ENCODE assay signal across 8 cellular contexts in the genomic region with DNA sequence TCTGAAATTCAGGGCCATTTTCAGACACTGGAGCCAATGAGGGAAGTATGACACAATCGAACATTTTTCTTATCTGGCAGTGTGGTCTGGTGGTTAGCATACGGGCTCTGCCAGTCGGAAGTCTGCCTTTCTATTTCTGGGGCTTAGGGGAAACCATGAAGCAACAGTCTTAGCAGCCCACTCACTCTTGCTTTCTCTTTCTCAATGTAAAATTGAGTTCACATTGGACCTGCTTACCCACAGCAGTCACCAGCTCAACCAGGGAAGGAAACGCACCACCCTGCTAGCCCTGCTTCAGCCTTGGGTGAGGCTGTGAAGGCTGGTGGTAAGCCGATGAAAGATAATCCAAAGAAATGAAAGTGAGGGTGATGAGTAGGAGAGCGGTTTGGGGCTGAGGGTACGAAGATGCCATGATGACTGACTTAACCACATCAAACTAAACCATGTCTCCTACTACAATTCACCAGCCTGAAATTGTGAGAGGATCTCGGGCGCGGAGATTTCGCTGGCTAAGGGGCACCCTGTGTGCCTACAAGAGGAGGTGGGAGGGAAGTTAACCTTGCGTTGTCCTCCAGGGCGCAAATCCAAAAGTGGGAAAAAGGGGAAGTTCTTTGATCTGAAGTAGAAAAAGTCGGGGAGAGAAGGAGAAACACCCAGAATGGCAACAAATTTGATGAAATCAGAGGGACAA. TPM values are rescaled to one million over a fixed set of nuclear protein-coding genes. Genes with fewer than 3 reads are reported as not detected.
DNase-seq lines count a peak whose midpoint lies in the region; ATAC-seq lines count a peak whose summit lies in the region.

No MANE protein-coding gene starts in this region.

- POLR2A ChIA-PET in T-cell (lab: Charles Lee): no interaction called here

- no peaks in the 10 kb centered on the region for H3K9me3 Mint-ChIP-seq in T-cell
- no peaks in the 10 kb centered on the region for H3K9me3 Mint-ChIP-seq in activated naive CD8-positive, alpha-beta T cell treated with anti-CD3 and anti-CD28 coated beads, Interleukin-2, amount 50 U/mL, for 24 hours

- peaks cover 32 to 48% of the 10 kb centered on the region in 2 donors for H3K27me3 Mint-ChIP-seq in T-cell
- peaks cover 68% of the 10 kb centered on the region for H3K27me3 Mint-ChIP-seq in activated naive CD8-positive, alpha-beta T cell treated with anti-CD3 and anti-CD28 coated beads, Interleukin-2, amount 50 U/mL, for 24 hours

- H3K36me3 Mint-ChIP-seq in T-cell: no peaks in the 10 kb centered on the region
- no peaks in the 10 kb centered on the region for H3K36me3 Mint-ChIP-seq in activated naive CD8-positive, alpha-beta T cell treated with anti-CD3 and anti-CD28 coated beads, Interleukin-2, amount 50 U/mL, for 24 hours (ENCODE audit: low read depth)

- CTCF ChIA-PET in T-cell (lab: Charles Lee): interaction anchor here in 1 of 2 donors (0.6 kb wide), 1 partner anchor 472 kb away, joined by 3 read pairs; no protein-coding TSS in a partner anchor

- peak; percentile 77 for ATAC-seq in GM18858 (IDR thresholded peaks at IDR 0.05; ENCODE audit: unreplicated experiment)
- peak; percentile 86 for ATAC-seq in HG02981 (IDR thresholded peaks at IDR 0.05; ENCODE audit: unreplicated experiment)
- peak; percentile 90 to 94 (median 90) for ATAC-seq in T-cell (replicated peaks in 1 of 4)
- ATAC-seq in activated naive CD8-positive, alpha-beta T cell treated with anti-CD3 and anti-CD28 coated beads, Interleukin-2, amount 50 U/mL, for 24 hours: peak; percentile 95

- H3K4me1 Mint-ChIP-seq in T-cell: peaks cover 35 to 46% (median 41%) of the 10 kb centered on the region in 3 donors
- H3K4me1 Mint-ChIP-seq in activated naive CD8-positive, alpha-beta T cell treated with anti-CD3 and anti-CD28 coated beads, Interleukin-2, amount 50 U/mL, for 24 hours: peaks cover 58% of the 10 kb centered on the region

- peak; percentile 17 to 69 (median 48) for DNase-seq in T-cell
- DNase-seq in activated naive CD8-positive, alpha-beta T cell treated with anti-CD3 and anti-CD28 coated beads, Interleukin-2, amount 50 U/mL, for 24 hours: peak; percentile 80
- peak; percentile 5 to 53 for DNase-seq in stimulated activated CD4-positive, alpha-beta T cell treated with anti-CD3 and anti-CD28 coated beads, Interleukin-15, amount 100 ng/mL, for 1 hour (ENCODE audit: low read depth in 1 of 2, low spot score in 1 of 2)
- DNase-seq in NCI-H1417 treated with DMSO at 0.1 percent for 48 hours (lab: John Stamatoyannopoulos, UW): no peak
- DNase-seq in posterior vena cava (ENCODE audit: low spot score): no peak
- no peak for DNase-seq in SHP77 treated with DMSO at 0.1 percent for 48 hours (lab: John Stamatoyannopoulos, UW)

- intact Hi-C loops in posterior vena cava (cut with DNase I): no loop called here

- H3K4me3 Mint-ChIP-seq in T-cell: peak overlapping the region; percentile 57 to 74 (median 73)
- H3K4me3 Mint-ChIP-seq in activated naive CD8-positive, alpha-beta T cell treated with anti-CD3 and anti-CD28 coated beads, Interleukin-2, amount 50 U/mL, for 24 hours: peak overlapping the region; percentile 69

- peak overlapping the region; percentile 32 to 70 for H3K27ac Mint-ChIP-seq in T-cell
- H3K27ac Mint-ChIP-seq in activated naive CD8-positive, alpha-beta T cell treated with anti-CD3 and anti-CD28 coated beads, Interleukin-2, amount 50 U/mL, for 24 hours: peak overlapping the region; percentile 89

RNA-seq across cellular contexts. Expression of gene LMO2, which starts 2.0 kb away (rescaled TPM):
- total RNA-seq in T-cell: 1 to 10 TPM in 4 of 5 donors, under 1 TPM in 1; 0.85 to 2.7 (median 1.6) TPM
- 10 to 100 TPM; 27.1 to 32.9 TPM for total RNA-seq in posterior vena cava

Comparison
In these comparisons a context has a peak if more than half of its experiments do, and no peak if none do; other contexts are left out.
1. DNase-seq: peak in T-cell (34 of 34), activated naive CD8-positive, alpha-beta T cell treated with anti-CD3 and anti-CD28 coated beads, Interleukin-2, amount 50 U/mL, for 24 hours (single experiment) and stimulated activated CD4-positive, alpha-beta T cell treated with anti-CD3 and anti-CD28 coated beads, Interleukin-15, amount 100 ng/mL, for 1 hour (2 of 2); none in NCI-H1417 treated with DMSO at 0.1 percent for 48 hours (single experiment), posterior vena cava (single experiment) and SHP77 treated with DMSO at 0.1 percent for 48 hours (single experiment).
2. RNA of gene LMO2, which starts 2.0 kb away (total RNA-seq): 27.1 to 32.9 TPM in posterior vena cava; 0.85 to 2.7 TPM in T-cell; every median in the first group is over 4 times any median in the second.
3. Peak in every context shown above with its lines, with median percentiles within 50 percentile points of each other: ATAC-seq.